In the genomic region with DNA sequence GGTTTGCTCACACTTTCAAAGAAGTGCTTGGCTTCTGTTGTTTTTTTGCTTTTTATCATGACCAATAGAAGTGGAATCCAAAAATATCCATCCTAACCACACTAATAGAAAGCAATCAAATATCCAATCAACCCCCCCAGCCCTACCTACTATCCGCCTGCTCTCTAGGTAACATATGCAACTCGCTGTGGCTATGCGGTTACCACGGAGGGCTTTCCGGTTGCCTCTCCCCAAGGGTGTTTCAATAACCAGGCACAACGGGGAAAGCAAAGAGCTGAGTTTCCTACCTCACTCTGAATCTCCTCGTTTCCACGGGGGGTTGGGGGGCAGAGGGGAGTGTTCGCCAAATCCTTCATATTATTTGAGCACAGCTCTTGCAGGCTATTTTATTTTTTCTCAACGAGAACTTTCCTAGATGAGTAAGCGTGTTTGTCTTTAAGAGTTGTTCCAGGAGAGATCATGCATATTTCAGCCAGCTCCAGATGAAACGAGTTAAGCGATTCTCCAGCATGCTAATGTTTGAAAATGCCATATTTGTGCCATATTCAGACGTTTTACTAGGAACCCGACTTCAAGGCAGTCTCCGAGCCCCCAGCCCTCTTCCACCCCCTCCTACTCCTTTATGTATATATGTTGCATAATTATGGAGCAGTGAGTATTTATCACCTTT, we compare ENCODE assay signal across 24 cellular contexts. TPM values are rescaled to one million over a fixed set of nuclear protein-coding genes. Genes with fewer than 3 reads are reported as not detected.
"Had no signal": no experiment of that assay in that cellular context is flagged by ENCODE, and none has a peak within 500 bp of the region (broad histone marks: within the 10 kb centered on the region; RNA-seq: fewer than 3 reads in every experiment).

No MANE protein-coding gene starts in this region.

- H3K9me3 ChIP-seq: ascending aorta, gastrocnemius medialis, sigmoid colon, thoracic aorta, upper lobe of right lung had no signal

- H3K27ac ChIP-seq: ascending aorta, epithelial cell of prostate, gastrocnemius medialis, sigmoid colon, thoracic aorta, upper lobe of right lung had no signal

- ATAC-seq: gastrocnemius medialis; naive thymus-derived CD8-positive, alpha-beta T cell; stimulated activated effector memory CD8-positive, alpha-beta T cell treated with anti-CD3 and anti-CD28 coated beads, Interleukin-12 subunit alpha, Interleukin-12 subunit beta, amount 100 ng/mL, for 72 hours; upper lobe of right lung had no signal

- H3K27me3 ChIP-seq: ascending aorta, gastrocnemius medialis had no signal

- H3K4me3 Mint-ChIP-seq: activated CD4-positive, alpha-beta T cell treated with anti-CD3 and anti-CD28 coated beads, Interleukin-2, amount 10 ng/mL, durations not matched to agents 7 days and 5 days; naive thymus-derived CD8-positive, alpha-beta T cell; stimulated activated effector memory CD8-positive, alpha-beta T cell treated with anti-CD3 and anti-CD28 coated beads, Interleukin-12 subunit alpha, Interleukin-12 subunit beta, amount 100 ng/mL, for 72 hours had no signal

- H3K4me1 Mint-ChIP-seq: activated CD4-positive, alpha-beta T cell treated with anti-CD3 and anti-CD28 coated beads, Interleukin-2, amount 10 ng/mL, durations not matched to agents 7 days and 5 days; naive thymus-derived CD8-positive, alpha-beta T cell; stimulated activated effector memory CD8-positive, alpha-beta T cell treated with anti-CD3 and anti-CD28 coated beads, Interleukin-12 subunit alpha, Interleukin-12 subunit beta, amount 100 ng/mL, for 72 hours had no signal

- H3K36me3 Mint-ChIP-seq: naive thymus-derived CD8-positive, alpha-beta T cell; stimulated activated effector memory CD8-positive, alpha-beta T cell treated with anti-CD3 and anti-CD28 coated beads, Interleukin-12 subunit alpha, Interleukin-12 subunit beta, amount 100 ng/mL, for 72 hours had no signal

- H3K4me3 ChIP-seq: ascending aorta, gastrocnemius medialis, sigmoid colon, thoracic aorta, upper lobe of right lung had no signal

- DNase-seq: activated CD4-positive, alpha-beta T cell treated with anti-CD3 and anti-CD28 coated beads, Interleukin-2, amount 10 ng/mL, durations not matched to agents 7 days and 5 days; activated CD8-positive, alpha-beta memory T cell treated with anti-CD3 and anti-CD28 coated beads for 24 hours; activated CD8-positive, alpha-beta memory T cell treated with anti-CD3 and anti-CD28 coated beads, Interleukin-2, amount 50 U/mL, for 48 hours; activated effector memory CD4-positive, alpha-beta T cell treated with anti-CD3 and anti-CD28 coated beads, Interleukin-2, amount 50 U/mL, for 16 hours; activated naive CD4-positive, alpha-beta T cell treated with anti-CD3 and anti-CD28 coated beads, Interleukin-2, amount 50 U/mL, for 16 hours; activated T-cell treated with anti-CD3 and anti-CD28 coated beads, Interleukin-2, amount 50 U/mL, for 48 hours; dermis blood vessel endothelial cell; gastrocnemius medialis; head of caudate nucleus; naive thymus-derived CD8-positive, alpha-beta T cell; nucleus accumbens; posterior cingulate gyrus; sigmoid colon; stimulated activated CD4-positive, alpha-beta T cell treated with anti-CD3 and anti-CD28 coated beads, Interleukin-4, amount 100 ng/mL, for 24 hours; T1000; upper lobe of right lung had no signal

- H3K36me3 ChIP-seq: ascending aorta, gastrocnemius medialis, sigmoid colon, thoracic aorta, upper lobe of right lung had no signal

- H3K9me3 Mint-ChIP-seq: activated CD4-positive, alpha-beta T cell treated with anti-CD3 and anti-CD28 coated beads, Interleukin-2, amount 10 ng/mL, durations not matched to agents 7 days and 5 days had no signal

- H3K27ac Mint-ChIP-seq: activated CD4-positive, alpha-beta T cell treated with anti-CD3 and anti-CD28 coated beads, Interleukin-2, amount 10 ng/mL, durations not matched to agents 7 days and 5 days; naive thymus-derived CD8-positive, alpha-beta T cell; stimulated activated effector memory CD8-positive, alpha-beta T cell treated with anti-CD3 and anti-CD28 coated beads, Interleukin-12 subunit alpha, Interleukin-12 subunit beta, amount 100 ng/mL, for 72 hours had no signal

- H3K4me1 ChIP-seq: ascending aorta, upper lobe of right lung had no signal

RNA-seq across cellular contexts. Expression of gene PAX3, which starts 30.4 kb away (rescaled TPM):
- total RNA-seq: activated CD4-positive, alpha-beta T cell treated with anti-CD3 and anti-CD28 coated beads, Interleukin-2, amount 10 ng/mL, durations not matched to agents 7 days and 5 days; ascending aorta; dermis blood vessel endothelial cell; liver; mesenteric fat pad; naive thymus-derived CD8-positive, alpha-beta T cell; renal cortical epithelial cell; sigmoid colon; T-helper 1 cell treated with Interleukin-12 subunit alpha and Interleukin-12 subunit beta and Interleukin-4 antibody, amounts not matched to agents 30 ng/mL and 1 ng/mL, for 36 hours; thoracic aorta; upper lobe of right lung had no signal
- polyA plus RNA-seq: liver; naive thymus-derived CD8-positive, alpha-beta T cell; sigmoid colon had no signal
